Comparison of ENCODE assay signal across 9 cellular contexts in genomic region chr15:89003865-89004725, GRCh38.
DNase-seq lines count a peak whose midpoint lies in the region; ATAC-seq and TF ChIP-seq lines count a peak whose summit lies in the region.
"Had no signal": no experiment of that assay in that cellular context is flagged by ENCODE, and none has a peak within 500 bp of the region (broad histone marks: within the 10 kb centered on the region; RNA-seq: fewer than 3 reads in every experiment).

No MANE protein-coding gene starts in this region.

- no peaks in the 10 kb centered on the region for H3K79me2 ChIP-seq in osteoblast (ENCODE audit: insufficient read depth, low read length)

- no peak overlapping the region for H3K4me3 ChIP-seq in epithelial cell of esophagus (ENCODE audit: low read length)
- H3K4me3 ChIP-seq in osteoblast (ENCODE audit: insufficient read depth, low read length) = no peak overlapping the region

- TF ChIP-seq CTCF in GM10266 (IDR thresholded peaks at IDR 0.05; ENCODE audit: control insufficient read depth, insufficient read depth, low read depth, missing control alignments) (peak; percentile 38), epithelial cell of esophagus (IDR thresholded peaks at IDR 0.05; ENCODE audit: insufficient read depth, low read depth, low read length, missing control alignments) (peak; percentile 32), osteoblast (IDR thresholded peaks at IDR 0.05; ENCODE audit: extremely low read depth, low read depth, low read length) (peak; percentile 40)

- H3K27me3 ChIP-seq in osteoblast (ENCODE audit: insufficient read depth, low read length) = no peaks in the 10 kb centered on the region

- H3K4me2 ChIP-seq in osteoblast (ENCODE audit: insufficient read depth, low read length) = no peak overlapping the region

- DNase-seq in GM10266 (ENCODE audit: extremely low spot score) (no peak), NAMALWA (ENCODE audit: low spot score) (peak; percentile 18), epithelial cell of esophagus (ENCODE audit: low read depth) (peak; percentile 29), osteoblast (ENCODE audit: insufficient read length, low spot score, missing footprints) (no peak), NCI-H146 treated with DMSO at 0.1 percent for 48 hours (lab: John Stamatoyannopoulos, UW; ENCODE audit: unreplicated experiment) (no peak), NCI-H2227 (lab: John Stamatoyannopoulos, UW; ENCODE audit: unreplicated experiment) (no peak), mucosa of gallbladder (ENCODE audit: low spot score) (no peak)
- DNase-seq: effector memory CD8-positive, alpha-beta T cell had no signal

- no peaks in the 10 kb centered on the region for H4K20me1 ChIP-seq in osteoblast (ENCODE audit: insufficient read depth, low read length)

- no peak overlapping the region for H3K27ac ChIP-seq in osteoblast (ENCODE audit: low read depth, low read length)

- H2AFZ ChIP-seq in osteoblast (ENCODE audit: low read length) = no peak overlapping the region

- H3K9me3 ChIP-seq in osteoblast (ENCODE audit: low read depth, low read length) = no peaks in the 10 kb centered on the region

- ATAC-seq in GM18498 (IDR thresholded peaks at IDR 0.05; ENCODE audit: unreplicated experiment) = no peak
- ATAC-seq: effector memory CD8-positive, alpha-beta T cell had no signal

- H3K4me1 ChIP-seq in osteoblast (ENCODE audit: insufficient read depth, low read length) = peaks cover 17% of the 10 kb centered on the region

- H3K36me3 ChIP-seq in osteoblast (ENCODE audit: insufficient read depth, low read length) = no peaks in the 10 kb centered on the region

Comparison
In these comparisons a context has a peak if more than half of its experiments do, and no peak if none do; other contexts are left out.
1. DNase-seq: peak in NAMALWA (single experiment) and epithelial cell of esophagus (single experiment); none in GM10266 (single experiment), osteoblast (single experiment), NCI-H146 treated with DMSO at 0.1 percent for 48 hours (single experiment), NCI-H2227 (single experiment) and mucosa of gallbladder (single experiment).
2. Peak in every context shown above with its lines, with median percentiles within 50 percentile points of each other: CTCF ChIP-seq.